ENCODE assay signal across 16 cellular contexts in the genomic region with DNA sequence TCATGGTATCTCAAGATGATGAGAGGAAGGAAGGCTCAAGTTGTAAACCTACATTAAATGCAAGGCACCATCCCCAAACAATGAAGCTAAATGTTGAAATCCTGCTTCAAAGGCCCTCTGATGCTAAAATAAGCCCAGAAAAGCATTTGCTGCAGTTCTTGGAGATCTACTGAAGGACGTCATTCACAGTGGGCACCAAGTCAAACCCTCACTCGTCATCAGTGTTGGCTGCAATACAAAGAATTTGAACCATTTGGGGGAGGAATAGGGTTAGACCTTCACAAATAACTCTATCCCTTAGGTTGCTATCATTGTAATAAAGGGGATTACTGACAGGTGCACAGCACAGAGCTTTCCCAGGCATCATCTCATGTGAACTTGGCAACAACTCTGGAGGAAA. TPM values are rescaled to one million over a fixed set of nuclear protein-coding genes. Genes with fewer than 3 reads are reported as not detected.
DNase-seq lines count a peak whose midpoint lies in the region; TF ChIP-seq lines count a peak whose summit lies in the region.
"Had no signal": no experiment of that assay in that cellular context is flagged by ENCODE, and none has a peak within 500 bp of the region (broad histone marks: within the 10 kb centered on the region; RNA-seq: fewer than 3 reads in every experiment).

No MANE protein-coding gene starts in this region.

- TF ChIP-seq CTCF in fibroblast of lung (conservative IDR thresholded peaks at IDR 0.05 in 1 of 2, IDR thresholded peaks at IDR 0.05 in 1 of 2; ENCODE audit: low read depth in 1 of 2, low read length in 2 of 2): no peak

- H2AFZ ChIP-seq in fibroblast of lung (ENCODE audit: low read length): no peak overlapping the region

- H3K4me2 ChIP-seq in fibroblast of lung (ENCODE audit: extremely low read depth, insufficient read depth, low read length): no peak overlapping the region

- H3K9me3 ChIP-seq in MG63: no peaks in the 10 kb centered on the region
- no peaks in the 10 kb centered on the region for H3K9me3 ChIP-seq in fibroblast of lung (ENCODE audit: control insufficient read depth, insufficient read depth, low read depth, low read length)
- H3K9me3 ChIP-seq: spleen, upper lobe of left lung had no signal

- H3K36me3 ChIP-seq in MG63: no peaks in the 10 kb centered on the region
- no peaks in the 10 kb centered on the region for H3K36me3 ChIP-seq in fibroblast of lung (ENCODE audit: control insufficient read depth, insufficient read depth, low read length)
- H3K36me3 ChIP-seq: spleen, upper lobe of left lung had no signal

- H3K27ac ChIP-seq in fibroblast of lung (ENCODE audit: insufficient read depth, low read length): no peak overlapping the region
- H3K27ac ChIP-seq: spleen had no signal

- no peak overlapping the region for H3K9ac ChIP-seq in fibroblast of lung (ENCODE audit: insufficient read depth, low read length)

- H3K4me1 ChIP-seq in fibroblast of lung (ENCODE audit: control insufficient read depth, extremely low read depth, insufficient read depth, low read length): no peaks in the 10 kb centered on the region

- no peaks in the 10 kb centered on the region for H3K27me3 ChIP-seq in MG63
- H3K27me3 ChIP-seq in fibroblast of lung (ENCODE audit: control insufficient read depth, insufficient read depth, low read length): no peaks in the 10 kb centered on the region
- H3K27me3 ChIP-seq: spleen, upper lobe of left lung had no signal

- H4K20me1 ChIP-seq in fibroblast of lung (ENCODE audit: control insufficient read depth, extremely low read depth, insufficient read depth, low read length): no peaks in the 10 kb centered on the region

- H3K4me3 ChIP-seq in MG63: no peak overlapping the region
- H3K4me3 ChIP-seq in fibroblast of lung (replicated peaks in 1 of 4; ENCODE audit: control extremely low read depth in 1 of 4, insufficient read depth in 1 of 4, low read depth in 3 of 4, low read length in 4 of 4): no peak overlapping the region
- H3K4me3 ChIP-seq: spleen, upper lobe of left lung had no signal

- no peaks in the 10 kb centered on the region for H3K79me2 ChIP-seq in fibroblast of lung (ENCODE audit: control insufficient read depth, insufficient read depth, low read length)

- peak; percentile 71 for DNase-seq in EH (ENCODE audit: low read depth)
- peak; percentile 51 for DNase-seq in MG63
- DNase-seq in fibroblast of lung (ENCODE audit: low read depth in 2 of 2): peak; percentile 82 to 84
- DNase-seq in renal cortical epithelial cell (ENCODE audit: low read depth): peak; percentile 8
- DNase-seq in activated gamma-delta T cell (lab: John Stamatoyannopoulos, UW): no peak
- DNase-seq in NCI-H1092 treated with DMSO at 0.1 percent for 48 hours (lab: John Stamatoyannopoulos, UW): no peak
- no peak for DNase-seq in SKM-1 (lab: John Stamatoyannopoulos, UW; ENCODE audit: unreplicated experiment)
- DNase-seq in iPS-NIHi11 (ENCODE audit: low spot score): no peak
- DNase-seq: activated naive CD8-positive, alpha-beta T cell treated with anti-CD3 and anti-CD28 coated beads, Interleukin-2, amount 50 U/mL, for 24 hours; C1 segment of cervical spinal cord; hippocampal formation; left colon; posterior cingulate gyrus; spleen; T-helper 2 cell; upper lobe of left lung had no signal

RNA-seq across cellular contexts. Expression of gene MEGF9, which starts 9.3 kb away (rescaled TPM):
- 2.7 and 4.1 TPM in 2 replicates for total RNA-seq in MG63 (2014; rRNA removed; shearing (Covaris generic); ENCODE audit: low replicate concordance)
- total RNA-seq in fibroblast of lung (15.9 and 24.9 TPM in 2 replicates), renal cortical epithelial cell (16.5 and 28.0 TPM in 2 replicates)
- polyA plus RNA-seq in fibroblast of lung: 15.8 and 21.9 TPM in 2 replicates
- 12.9 and 17.6 TPM in 2 replicates for polyA plus RNA-seq in fibroblast of lung (2012)
- polyA minus RNA-seq in fibroblast of lung (ENCODE audit: low replicate concordance): 4.0 and 6.9 TPM in 2 replicates

Comparison
In these comparisons a context has a peak if more than half of its experiments do, and no peak if none do; other contexts are left out.
1. DNase-seq: peak in EH (single experiment), MG63 (single experiment), fibroblast of lung (2 of 2) and renal cortical epithelial cell (single experiment); none in activated gamma-delta T cell (single experiment), NCI-H1092 treated with DMSO at 0.1 percent for 48 hours (single experiment), SKM-1 (single experiment) and iPS-NIHi11 (single experiment).